20 cellular contexts compared by ENCODE assay signal in the genomic region with DNA sequence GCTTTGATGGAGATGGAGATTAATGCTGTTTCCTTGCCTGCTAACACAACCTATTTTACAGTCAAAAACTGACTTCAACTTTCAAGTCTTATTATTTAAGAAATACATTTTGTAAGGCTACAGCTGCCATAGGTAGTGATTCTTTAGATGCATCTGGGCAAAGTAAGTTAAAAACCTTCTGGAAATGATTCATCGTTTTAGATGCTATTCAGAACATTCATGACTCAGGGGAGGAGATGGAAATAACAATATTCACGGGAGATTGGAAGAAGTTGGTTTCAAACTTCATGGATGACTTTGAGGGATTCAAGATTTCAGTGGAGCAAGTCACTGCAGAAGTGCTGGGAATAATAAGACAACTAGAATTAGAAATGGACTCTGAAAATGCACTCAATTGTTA.
A peak's percentile ranks its signal among the peaks of the same experiment; 100 is the strongest.
DNase-seq lines count a peak whose midpoint lies in the region; ATAC-seq, FAIRE-seq and TF ChIP-seq lines count a peak whose summit lies in the region.
"Had no signal": no experiment of that assay in that cellular context is flagged by ENCODE, and none has a peak within 500 bp of the region (broad histone marks: within the 10 kb centered on the region; RNA-seq: fewer than 3 reads in every experiment).

No MANE protein-coding gene starts in this region.

- H3K36me3 Mint-ChIP-seq in Caco-2 (ENCODE audit: insufficient read depth, unreplicated experiment): no peaks in the 10 kb centered on the region
- H3K36me3 Mint-ChIP-seq: CD14-positive monocyte had no signal

- POLR2A ChIA-PET in A549 (lab: Yijun Ruan, JAX) (no interaction called here), Caco-2 (lab: Charles Lee) (no interaction called here)

- intact Hi-C loops in Caco-2 (cut with micrococcal nuclease; ENCODE audit: unreplicated experiment): no loop called here

- no peak overlapping the region for H3K4me3 ChIP-seq in A549
- no peak overlapping the region for H3K4me3 ChIP-seq in brain microvascular endothelial cell (ENCODE audit: low read depth, low read length)
- H3K4me3 ChIP-seq in foreskin fibroblast (ENCODE audit: low read depth in 1 of 2, low read length in 2 of 2): no peak overlapping the region
- no peak overlapping the region for H3K4me3 ChIP-seq in Caco-2 (ENCODE audit: low read depth, low read length)

- no TSS peak for BruUV-seq in Caco-2 (replicated peaks; lab: Mats Ljungman, UMichigan)

- H3K9me3 ChIP-seq in A549: no peaks in the 10 kb centered on the region
- no peaks in the 10 kb centered on the region for H3K9me3 ChIP-seq in Caco-2

- no peak overlapping the region for H3K27ac ChIP-seq in A549
- no peak overlapping the region for H3K27ac ChIP-seq in brain microvascular endothelial cell

- DNase-seq in A549 (ENCODE audit: low read depth in 1 of 2, low spot score in 1 of 2) (no peak), M059J (ENCODE audit: low read depth) (peak; percentile 43), brain microvascular endothelial cell (peak; percentile 7), foreskin fibroblast (peak; percentile 4 to 9), Caco-2 (no peak)
- DNase-seq: DMS79, H9, HFFc6, KBM-7, NCI-H1092 treated with DMSO at 0.1 percent for 48 hours, NCI-H1436 treated with DMSO at 0.1 percent for 48 hours, NCI-H1930, NCI-H226, NCI-H510A treated with DMSO at 0.1 percent for 48 hours, NCI-H748 treated with DMSO at 0.1 percent for 48 hours had no signal

- H3K4me1 Mint-ChIP-seq in Caco-2 (ENCODE audit: low read depth, unreplicated experiment): no peaks in the 10 kb centered on the region
- H3K4me1 Mint-ChIP-seq: B cell, CD14-positive monocyte had no signal

- TF ChIP-seq RAD21 in A549 (conservative IDR thresholded peaks at IDR 0.05 in 1 of 2, IDR thresholded peaks at IDR 0.05 in 1 of 2): no peak

- H3K4me1 ChIP-seq in A549 (no peaks in the 10 kb centered on the region), Caco-2 (no peaks in the 10 kb centered on the region)

- H3K9me3 Mint-ChIP-seq in Caco-2 (ENCODE audit: unreplicated experiment): no peaks in the 10 kb centered on the region
- H3K9me3 Mint-ChIP-seq: HFFc6 had no signal

- no peak overlapping the region for H3K27ac Mint-ChIP-seq in Caco-2 (ENCODE audit: unreplicated experiment)
- H3K27ac Mint-ChIP-seq: B cell, CD14-positive monocyte, H9, HFFc6 had no signal

- FAIRE-seq in A549 (lab: Jason Lieb, UNC): no peak
- FAIRE-seq: A204.1 had no signal

- peaks cover 3% of the 10 kb centered on the region for H3K27me3 Mint-ChIP-seq in Caco-2 (ENCODE audit: insufficient read depth, unreplicated experiment)

- H3K27me3 ChIP-seq in brain microvascular endothelial cell (replicated peaks) (no peaks in the 10 kb centered on the region), Caco-2 (replicated peaks; ENCODE audit: control insufficient read depth, insufficient read depth, low read length) (no peaks in the 10 kb centered on the region)

- no peak for ATAC-seq in A549
- no peak for ATAC-seq in GM21529 (IDR thresholded peaks at IDR 0.05; ENCODE audit: unreplicated experiment)
- no peak for ATAC-seq in GM18511 (IDR thresholded peaks at IDR 0.05; ENCODE audit: unreplicated experiment)

- CTCF ChIA-PET in A549 (lab: Yijun Ruan, JAX): interaction anchor here (0.9 to 8.1 kb wide), 6 partner anchors 13 to 755 kb away, joined by 3 to 59 read pairs (median 4); no protein-coding TSS in a partner anchor
- CTCF ChIA-PET in Caco-2 (lab: Charles Lee): interaction anchor here (1.3 kb wide), 1 partner anchor 52 kb away, joined by 3 read pairs; no protein-coding TSS in a partner anchor

- in situ Hi-C loops in brain microvascular endothelial cell (cut with HindIII; ENCODE audit: low pct_ligation_motif_present, low sequenced_read_pairs): no loop called here

- H3K4me3 Mint-ChIP-seq in Caco-2 (ENCODE audit: unreplicated experiment): no peak overlapping the region
- H3K4me3 Mint-ChIP-seq: B cell, CD14-positive monocyte, H9, HFFc6 had no signal

- no peak for TF ChIP-seq POLR2A in A549 (IDR thresholded peaks at IDR 0.05; ENCODE audit: low read length)

- H3K4me2 ChIP-seq in A549: no peak overlapping the region

- 8% methylated on average over 2 of the region's 2 CpGs for WGBS in A549 (ENCODE audit: missing lambda C conversion rate)

- TF ChIP-seq CTCF in A549 (IDR thresholded peaks at IDR 0.05): no peak
- no peak for TF ChIP-seq CTCF in brain microvascular endothelial cell (IDR thresholded peaks at IDR 0.05; ENCODE audit: low read depth, low read length, missing control alignments)
- no peak for TF ChIP-seq CTCF in foreskin fibroblast (IDR thresholded peaks at IDR 0.05; ENCODE audit: low read depth, low read length)
- no peak for TF ChIP-seq CTCF in Caco-2 (IDR thresholded peaks at IDR 0.05; ENCODE audit: insufficient read depth in 1 of 2, low read depth in 1 of 2, low read length in 1 of 2, severe bottlenecking in 1 of 2, unreplicated experiment in 1 of 2)

- H3K36me3 ChIP-seq in brain microvascular endothelial cell (replicated peaks) (no peaks in the 10 kb centered on the region), Caco-2 (ENCODE audit: control insufficient read depth, insufficient read depth, low read length) (no peaks in the 10 kb centered on the region)

- no peak for TF ChIP-seq EP300 in A549 (IDR thresholded peaks at IDR 0.05)

TF ChIP-seq in A549, 52 proteins besides CTCF, POLR2A, EP300 and RAD21:
- no peak for TF ChIP-seq NFE2L2 (conservative IDR thresholded peaks at IDR 0.05; ENCODE audit: low read length)
- no peak for TF ChIP-seq MAFK (IDR thresholded peaks at IDR 0.05; ENCODE audit: partially characterized antibody)
- no peak for TF ChIP-seq FOXS1 (CRISPR knock-in tag; IDR thresholded peaks at IDR 0.05)
- no peak for TF ChIP-seq ATOH8 (CRISPR knock-in tag; IDR thresholded peaks at IDR 0.05; ENCODE audit: low read depth)
- TF ChIP-seq FOSL2 (IDR thresholded peaks at IDR 0.05): no peak
- 0 out of 2 replicates have a peak, but pooled peaks have one; percentile 7 for TF ChIP-seq FOSL2 (CRISPR knock-in tag; IDR thresholded peaks at IDR 0.05)
- TF ChIP-seq CBX2 (IDR thresholded peaks at IDR 0.05; ENCODE audit: borderline replicate concordance, low read depth): no peak
- TF ChIP-seq KDM1A (IDR thresholded peaks at IDR 0.05; ENCODE audit: low read depth): no peak
- TF ChIP-seq ESRRA (IDR thresholded peaks at IDR 0.05; ENCODE audit: borderline replicate concordance, low read length): no peak

Comparison
In these comparisons a context has a peak if more than half of its experiments do, and no peak if none do; other contexts are left out.
1. DNase-seq: peak in M059J (single experiment), brain microvascular endothelial cell (single experiment) and foreskin fibroblast (2 of 2); none in A549 (0 of 2) and Caco-2 (0 of 2).